Comparison of ENCODE assay signal across 1 cellular context in genomic region chr17:40724656-40725055, GRCh38.
TF ChIP-seq lines count a peak whose summit lies in the region.

No MANE protein-coding gene starts in this region.

TF ChIP-seq in K562, 482 proteins besides CTCF, POLR2A, EP300 and RAD21:
- 0 out of 2 replicates have a peak, but pooled peaks have one; percentile 27 for TF ChIP-seq NFE2 (IDR thresholded peaks at IDR 0.05; ENCODE audit: low read depth)
- TF ChIP-seq CHD7 (IDR thresholded peaks at IDR 0.05; ENCODE audit: low read depth, low read length) = no peak
- TF ChIP-seq REST (CRISPR knock-in tag; IDR thresholded peaks at IDR 0.05; ENCODE audit: low read depth) = no peak
- no peak for TF ChIP-seq CBX5 (IDR thresholded peaks at IDR 0.05; ENCODE audit: borderline replicate concordance, low read depth)
- TF ChIP-seq PRMT5 (CRISPR knock-in tag; IDR thresholded peaks at IDR 0.05) = no peak
- TF ChIP-seq ZNF592 (IDR thresholded peaks at IDR 0.05) = no peak
